In genomic region chr20:36434383-36434782, GRCh38 we compare ENCODE assay signal across 18 cellular contexts.
A peak's percentile ranks its signal among the peaks of the same experiment; 100 is the strongest.
DNase-seq lines count a peak whose midpoint lies in the region; FAIRE-seq and TF ChIP-seq lines count a peak whose summit lies in the region.
"Had no signal": no experiment of that assay in that cellular context is flagged by ENCODE, and none has a peak within 500 bp of the region (broad histone marks: within the 10 kb centered on the region; RNA-seq: fewer than 3 reads in every experiment).

No MANE protein-coding gene starts in this region.

- H2BK15ac ChIP-seq in neuronal stem cell (ENCODE audit: low read length): no peak overlapping the region

- H3K27ac ChIP-seq in BLaER1 (no peak overlapping the region), astrocyte (ENCODE audit: low read depth, low read length) (no peak overlapping the region), neuronal stem cell (replicated peaks; ENCODE audit: low read length) (no peak overlapping the region)
- H3K27ac ChIP-seq: GM23248, KMS-11 had no signal

- H2BK5ac ChIP-seq in neuronal stem cell (ENCODE audit: low read length): no peak overlapping the region

- H3K4ac ChIP-seq in neuronal stem cell (ENCODE audit: low read length): no peak overlapping the region

- H3K9me3 ChIP-seq in BLaER1 (no peaks in the 10 kb centered on the region), astrocyte (ENCODE audit: insufficient read depth, low read depth, low read length) (no peaks in the 10 kb centered on the region), neuronal stem cell (replicated peaks in 1 of 2; ENCODE audit: control insufficient read depth in 2 of 2, insufficient read depth in 1 of 2, low read depth in 1 of 2, low read length in 2 of 2) (no peaks in the 10 kb centered on the region)

- no peaks in the 10 kb centered on the region for H3K27me3 ChIP-seq in BLaER1
- H3K27me3 ChIP-seq in astrocyte (ENCODE audit: insufficient read depth, low read length): peaks cover 8% of the 10 kb centered on the region
- H3K27me3 ChIP-seq in neuronal stem cell (ENCODE audit: control insufficient read depth in 3 of 3, insufficient read depth in 3 of 3, low read depth in 1 of 3, low read length in 3 of 3): peaks cover 0 to 4% (median 0%) of the 10 kb centered on the region in 3 experiments

- H3K4me2 ChIP-seq in BLaER1 (peak overlapping the region; percentile 22), astrocyte (ENCODE audit: low read length) (no peak overlapping the region), neuronal stem cell (ENCODE audit: insufficient read depth, low read length, poor library complexity, severe bottlenecking) (no peak overlapping the region)
- H3K4me2 ChIP-seq: KMS-11 had no signal

- H4K20me1 ChIP-seq in BLaER1 (no peaks in the 10 kb centered on the region), astrocyte (ENCODE audit: insufficient read depth, low read length) (no peaks in the 10 kb centered on the region)

- no peak overlapping the region for H4K8ac ChIP-seq in neuronal stem cell (ENCODE audit: low read depth, low read length)

- H3K4me3 ChIP-seq in BLaER1: no peak overlapping the region
- no peak overlapping the region for H3K4me3 ChIP-seq in astrocyte (ENCODE audit: insufficient read depth, low read depth, low read length)
- no peak overlapping the region for H3K4me3 ChIP-seq in neuronal stem cell (ENCODE audit: low read length in 2 of 2)
- H3K4me3 ChIP-seq: GM23248 had no signal

- no peak overlapping the region for H3K18ac ChIP-seq in neuronal stem cell (ENCODE audit: low read length)

- no peak overlapping the region for H2AK5ac ChIP-seq in neuronal stem cell (ENCODE audit: low read depth, low read length)

- H2AFZ ChIP-seq in astrocyte (ENCODE audit: low read depth, low read length) (no peak overlapping the region), neuronal stem cell (ENCODE audit: low read length) (no peak overlapping the region)
- H2AFZ ChIP-seq: GM23248 had no signal

- no peak overlapping the region for H2BK12ac ChIP-seq in neuronal stem cell (ENCODE audit: low read length)

- no CpG with 5 or more reads among the region's 2 CpGs for WGBS in neuronal stem cell (ENCODE audit: extremely low coverage in 2 of 2, insufficient read length in 2 of 2, insufficient replicate concordance in 1 of 2), 2 donors

- H3K36me3 Mint-ChIP-seq in astrocyte (ENCODE audit: low read depth, unreplicated experiment): no peaks in the 10 kb centered on the region
- no peaks in the 10 kb centered on the region for H3K36me3 Mint-ChIP-seq in activated T-cell treated with anti-CD3 and anti-CD28 coated beads, Interleukin-2, amount 50 U/mL, for 24 hours (ENCODE audit: low read depth)
- H3K36me3 Mint-ChIP-seq: CD4-positive, alpha-beta memory T cell had no signal

- no peak for TF ChIP-seq CTCF in astrocyte (IDR thresholded peaks at IDR 0.05; ENCODE audit: insufficient read depth, low read depth, low read length)

- H3K9me3 Mint-ChIP-seq in astrocyte (ENCODE audit: unreplicated experiment): no peaks in the 10 kb centered on the region
- no peaks in the 10 kb centered on the region for H3K9me3 Mint-ChIP-seq in activated T-cell treated with anti-CD3 and anti-CD28 coated beads, Interleukin-2, amount 50 U/mL, for 24 hours
- H3K9me3 Mint-ChIP-seq: CD4-positive, alpha-beta memory T cell had no signal

- peak overlapping the region; percentile 39 for H4K91ac ChIP-seq in neuronal stem cell (ENCODE audit: low read depth, low read length, poor library complexity)

- FAIRE-seq in astrocyte (lab: Jason Lieb, UNC): no peak
- FAIRE-seq: D721Med, G401.6, GM18507 had no signal

- peak overlapping the region; percentile 60 for H3K14ac ChIP-seq in neuronal stem cell (ENCODE audit: low read length)

- H3K4me3 Mint-ChIP-seq in astrocyte (ENCODE audit: unreplicated experiment): no peak overlapping the region
- no peak overlapping the region for H3K4me3 Mint-ChIP-seq in activated T-cell treated with anti-CD3 and anti-CD28 coated beads, Interleukin-2, amount 50 U/mL, for 24 hours
- H3K4me3 Mint-ChIP-seq: B cell had no signal

- no peaks in the 10 kb centered on the region for H3K4me1 Mint-ChIP-seq in astrocyte (ENCODE audit: low read depth, unreplicated experiment)
- H3K4me1 Mint-ChIP-seq in activated T-cell treated with anti-CD3 and anti-CD28 coated beads, Interleukin-2, amount 50 U/mL, for 24 hours (ENCODE audit: low read depth): peaks cover 2% of the 10 kb centered on the region

- peaks cover 13% of the 10 kb centered on the region for H3K4me1 ChIP-seq in BLaER1
- H3K4me1 ChIP-seq in astrocyte (ENCODE audit: insufficient read depth, low read length): no peaks in the 10 kb centered on the region
- H3K4me1 ChIP-seq in neuronal stem cell (ENCODE audit: control insufficient read depth in 2 of 2, insufficient read depth in 1 of 2, low read depth in 1 of 2, low read length in 2 of 2): peaks cover 0 to 2% of the 10 kb centered on the region in 2 donors

- no peak overlapping the region for H3K9ac ChIP-seq in BLaER1
- no peak overlapping the region for H3K9ac ChIP-seq in astrocyte (ENCODE audit: low read length)
- H3K9ac ChIP-seq in neuronal stem cell (ENCODE audit: low read depth, low read length, poor library complexity): no peak overlapping the region
- H3K9ac ChIP-seq: GM23248, KMS-11 had no signal

- H2BK120ac ChIP-seq in neuronal stem cell (ENCODE audit: low read depth, low read length): no peak overlapping the region

- no peaks in the 10 kb centered on the region for H3K36me3 ChIP-seq in BLaER1
- H3K36me3 ChIP-seq in astrocyte (ENCODE audit: insufficient read depth, low read length): no peaks in the 10 kb centered on the region
- H3K36me3 ChIP-seq in neuronal stem cell (replicated peaks in 1 of 2; ENCODE audit: control insufficient read depth in 2 of 2, insufficient read depth in 2 of 2, low read length in 2 of 2): no peaks in the 10 kb centered on the region

- H3K27ac Mint-ChIP-seq in astrocyte (ENCODE audit: unreplicated experiment): peak overlapping the region; percentile 15
- H3K27ac Mint-ChIP-seq in activated T-cell treated with anti-CD3 and anti-CD28 coated beads, Interleukin-2, amount 50 U/mL, for 24 hours: no peak overlapping the region
- H3K27ac Mint-ChIP-seq: B cell; CD4-positive, alpha-beta memory T cell had no signal

- H3K27me3 Mint-ChIP-seq in astrocyte (ENCODE audit: low read depth, unreplicated experiment): peaks cover 35% of the 10 kb centered on the region
- peaks cover 3% of the 10 kb centered on the region for H3K27me3 Mint-ChIP-seq in activated T-cell treated with anti-CD3 and anti-CD28 coated beads, Interleukin-2, amount 50 U/mL, for 24 hours
- H3K27me3 Mint-ChIP-seq: CD4-positive, alpha-beta memory T cell had no signal

- no peak overlapping the region for H3K23ac ChIP-seq in neuronal stem cell (ENCODE audit: low read depth, low read length, poor library complexity)

- no peaks in the 10 kb centered on the region for H3K79me1 ChIP-seq in neuronal stem cell (ENCODE audit: low read depth, low read length)

- peak; percentile 41 for DNase-seq in Ammon's horn (ENCODE audit: low spot score)
- no peak for DNase-seq in astrocyte (ENCODE audit: low read depth)
- no peak for DNase-seq in neuronal stem cell (ENCODE audit: low spot score)
- DNase-seq in cerebellar cortex (ENCODE audit: low spot score): no peak
- DNase-seq in activated T-cell treated with anti-CD3 and anti-CD28 coated beads, Interleukin-2, amount 50 U/mL, for 24 hours: no peak
- DNase-seq in COLO668 (lab: John Stamatoyannopoulos, UW; ENCODE audit: unreplicated experiment): no peak
- DNase-seq: CD4-positive, alpha-beta memory T cell; DND-41; GM23248; NCI-H1092; NCI-H2081 treated with DMSO at 0.1 percent for 48 hours; NCI-H510A treated with DMSO at 0.1 percent for 48 hours had no signal

- no peaks in the 10 kb centered on the region for H3K79me2 ChIP-seq in astrocyte (ENCODE audit: insufficient read depth, low read length)
